10 cellular contexts compared by ENCODE assay signal in genomic region chr19:38711726-38712153, GRCh38. TPM values are rescaled to one million over a fixed set of nuclear protein-coding genes. Genes with fewer than 3 reads are reported as not detected.
DNase-seq lines count a peak whose midpoint lies in the region; ATAC-seq, FAIRE-seq and TF ChIP-seq lines count a peak whose summit lies in the region.
"Had no signal": no experiment of that assay in that cellular context is flagged by ENCODE, and none has a peak within 500 bp of the region (broad histone marks: within the 10 kb centered on the region; RNA-seq: fewer than 3 reads in every experiment).

No MANE protein-coding gene starts in this region.

- H3K9me3 Mint-ChIP-seq in astrocyte (ENCODE audit: unreplicated experiment), result no peaks in the 10 kb centered on the region
- H3K9me3 Mint-ChIP-seq in stimulated activated effector memory CD8-positive, alpha-beta T cell treated with anti-CD3 and anti-CD28 coated beads, Interleukin-12 subunit alpha, Interleukin-12 subunit beta, amount 100 ng/mL, for 72 hours, result no peaks in the 10 kb centered on the region
- H3K9me3 Mint-ChIP-seq in stimulated activated memory B cell treated with anti-CD40 and anti-IgM and Interleukin-4, amounts not matched to agents 10 μg/mL and 1 μg/mL and 100 μg/mL, for 72 hours, result no peaks in the 10 kb centered on the region
- H3K9me3 Mint-ChIP-seq in naive thymus-derived CD4-positive, alpha-beta T cell, result no peaks in the 10 kb centered on the region
- H3K9me3 Mint-ChIP-seq in natural killer cell treated with Interleukin-12 subunit alpha and Interleukin-12 subunit beta and Interleukin-15 and Interleukin-18, amount 100 ng/mL, for 72 hours, result no peaks in the 10 kb centered on the region

- no peak overlapping the region for H2AFZ ChIP-seq in astrocyte (ENCODE audit: low read depth, low read length)

- peak overlapping the region; percentile 56 for H3K9ac ChIP-seq in astrocyte (ENCODE audit: low read length)

- CTCF ChIA-PET in naive thymus-derived CD4-positive, alpha-beta T cell (lab: Charles Lee), result no interaction called here

- peaks cover 57% of the 10 kb centered on the region for H3K36me3 ChIP-seq in astrocyte (ENCODE audit: insufficient read depth, low read length)
- H3K36me3 ChIP-seq in naive thymus-derived CD4-positive, alpha-beta T cell (ENCODE audit: control insufficient read depth in 2 of 3, insufficient read depth in 3 of 3, low read length in 3 of 3), result peaks cover 3 to 77% (median 15%) of the 10 kb centered on the region in 3 experiments

- peak overlapping the region; percentile 34 for H3K4me2 ChIP-seq in astrocyte (ENCODE audit: low read length)

- no peak overlapping the region for H3K4me3 ChIP-seq in astrocyte (ENCODE audit: insufficient read depth, low read depth, low read length)
- no peak overlapping the region for H3K4me3 ChIP-seq in naive thymus-derived CD4-positive, alpha-beta T cell (ENCODE audit: low read length)

- peaks cover 34% of the 10 kb centered on the region for H3K4me1 Mint-ChIP-seq in astrocyte (ENCODE audit: low read depth, unreplicated experiment)
- H3K4me1 Mint-ChIP-seq in stimulated activated effector memory CD8-positive, alpha-beta T cell treated with anti-CD3 and anti-CD28 coated beads, Interleukin-12 subunit alpha, Interleukin-12 subunit beta, amount 100 ng/mL, for 72 hours, result peaks cover 22% of the 10 kb centered on the region
- no peaks in the 10 kb centered on the region for H3K4me1 Mint-ChIP-seq in stimulated activated memory B cell treated with anti-CD40 and anti-IgM and Interleukin-4, amounts not matched to agents 10 μg/mL and 1 μg/mL and 100 μg/mL, for 72 hours
- H3K4me1 Mint-ChIP-seq in naive thymus-derived CD4-positive, alpha-beta T cell, result peaks cover 0 to 5% (median 0%) of the 10 kb centered on the region in 7 donors
- H3K4me1 Mint-ChIP-seq in natural killer cell treated with Interleukin-12 subunit alpha and Interleukin-12 subunit beta and Interleukin-15 and Interleukin-18, amount 100 ng/mL, for 72 hours (ENCODE audit: low read depth in 2 of 2), result peaks cover 0 to 5% of the 10 kb centered on the region in 2 donors

- no peak for TF ChIP-seq CTCF in astrocyte (IDR thresholded peaks at IDR 0.05; ENCODE audit: insufficient read depth, low read depth, low read length)

- no peaks in the 10 kb centered on the region for H3K27me3 ChIP-seq in astrocyte (ENCODE audit: insufficient read depth, low read length)
- no peaks in the 10 kb centered on the region for H3K27me3 ChIP-seq in naive thymus-derived CD4-positive, alpha-beta T cell (ENCODE audit: control insufficient read depth in 2 of 2, insufficient read depth in 2 of 2, low read length in 2 of 2)

- no peaks in the 10 kb centered on the region for H3K9me3 ChIP-seq in astrocyte (ENCODE audit: insufficient read depth, low read depth, low read length)
- no peaks in the 10 kb centered on the region for H3K9me3 ChIP-seq in naive thymus-derived CD4-positive, alpha-beta T cell (ENCODE audit: control insufficient read depth in 2 of 3, low read length in 3 of 3)

- H3K36me3 Mint-ChIP-seq in astrocyte (ENCODE audit: low read depth, unreplicated experiment), result peaks cover 28% of the 10 kb centered on the region
- H3K36me3 Mint-ChIP-seq in stimulated activated effector memory CD8-positive, alpha-beta T cell treated with anti-CD3 and anti-CD28 coated beads, Interleukin-12 subunit alpha, Interleukin-12 subunit beta, amount 100 ng/mL, for 72 hours, result peaks cover 96% of the 10 kb centered on the region
- H3K36me3 Mint-ChIP-seq in stimulated activated memory B cell treated with anti-CD40 and anti-IgM and Interleukin-4, amounts not matched to agents 10 μg/mL and 1 μg/mL and 100 μg/mL, for 72 hours, result peaks cover 58% of the 10 kb centered on the region
- peaks cover 0 to 42% (median 8%) of the 10 kb centered on the region in 5 donors for H3K36me3 Mint-ChIP-seq in naive thymus-derived CD4-positive, alpha-beta T cell
- H3K36me3 Mint-ChIP-seq in natural killer cell treated with Interleukin-12 subunit alpha and Interleukin-12 subunit beta and Interleukin-15 and Interleukin-18, amount 100 ng/mL, for 72 hours, result peaks cover 8% of the 10 kb centered on the region

- H3K27ac Mint-ChIP-seq in astrocyte (ENCODE audit: unreplicated experiment), result peak overlapping the region; percentile 62
- H3K27ac Mint-ChIP-seq in stimulated activated effector memory CD8-positive, alpha-beta T cell treated with anti-CD3 and anti-CD28 coated beads, Interleukin-12 subunit alpha, Interleukin-12 subunit beta, amount 100 ng/mL, for 72 hours, result peak overlapping the region; percentile 67
- no peak overlapping the region for H3K27ac Mint-ChIP-seq in stimulated activated memory B cell treated with anti-CD40 and anti-IgM and Interleukin-4, amounts not matched to agents 10 μg/mL and 1 μg/mL and 100 μg/mL, for 72 hours
- no peak overlapping the region for H3K27ac Mint-ChIP-seq in naive thymus-derived CD4-positive, alpha-beta T cell
- no peak overlapping the region for H3K27ac Mint-ChIP-seq in natural killer cell treated with Interleukin-12 subunit alpha and Interleukin-12 subunit beta and Interleukin-15 and Interleukin-18, amount 100 ng/mL, for 72 hours

- peak overlapping the region; percentile 68 for H3K27ac ChIP-seq in astrocyte (ENCODE audit: low read depth, low read length)
- no peak overlapping the region for H3K27ac ChIP-seq in naive thymus-derived CD4-positive, alpha-beta T cell (ENCODE audit: low read depth, low read length)

- H3K79me2 ChIP-seq in astrocyte (ENCODE audit: insufficient read depth, low read length), result peaks cover 77% of the 10 kb centered on the region

- H3K4me1 ChIP-seq in astrocyte (ENCODE audit: insufficient read depth, low read length), result peaks cover 49% of the 10 kb centered on the region
- H3K4me1 ChIP-seq in naive thymus-derived CD4-positive, alpha-beta T cell (ENCODE audit: control insufficient read depth in 2 of 2, insufficient read depth in 2 of 2, low read length in 2 of 2), result no peaks in the 10 kb centered on the region

- no peaks in the 10 kb centered on the region for H3K27me3 Mint-ChIP-seq in astrocyte (ENCODE audit: low read depth, unreplicated experiment)
- H3K27me3 Mint-ChIP-seq in stimulated activated memory B cell treated with anti-CD40 and anti-IgM and Interleukin-4, amounts not matched to agents 10 μg/mL and 1 μg/mL and 100 μg/mL, for 72 hours, result no peaks in the 10 kb centered on the region
- no peaks in the 10 kb centered on the region for H3K27me3 Mint-ChIP-seq in naive thymus-derived CD4-positive, alpha-beta T cell
- no peaks in the 10 kb centered on the region for H3K27me3 Mint-ChIP-seq in natural killer cell treated with Interleukin-12 subunit alpha and Interleukin-12 subunit beta and Interleukin-15 and Interleukin-18, amount 100 ng/mL, for 72 hours

- H3K4me3 Mint-ChIP-seq in astrocyte (ENCODE audit: unreplicated experiment), result peak overlapping the region; percentile 45
- H3K4me3 Mint-ChIP-seq in stimulated activated effector memory CD8-positive, alpha-beta T cell treated with anti-CD3 and anti-CD28 coated beads, Interleukin-12 subunit alpha, Interleukin-12 subunit beta, amount 100 ng/mL, for 72 hours, result no peak overlapping the region
- no peak overlapping the region for H3K4me3 Mint-ChIP-seq in stimulated activated memory B cell treated with anti-CD40 and anti-IgM and Interleukin-4, amounts not matched to agents 10 μg/mL and 1 μg/mL and 100 μg/mL, for 72 hours
- H3K4me3 Mint-ChIP-seq in naive thymus-derived CD4-positive, alpha-beta T cell, result no peak overlapping the region
- no peak overlapping the region for H3K4me3 Mint-ChIP-seq in natural killer cell treated with Interleukin-12 subunit alpha and Interleukin-12 subunit beta and Interleukin-15 and Interleukin-18, amount 100 ng/mL, for 72 hours

- no peak for ATAC-seq in stimulated activated effector memory CD8-positive, alpha-beta T cell treated with anti-CD3 and anti-CD28 coated beads, Interleukin-12 subunit alpha, Interleukin-12 subunit beta, amount 100 ng/mL, for 72 hours
- no peak for ATAC-seq in stimulated activated memory B cell treated with anti-CD40 and anti-IgM and Interleukin-4, amounts not matched to agents 10 μg/mL and 1 μg/mL and 100 μg/mL, for 72 hours
- ATAC-seq in naive thymus-derived CD4-positive, alpha-beta T cell, result no peak
- no peak for ATAC-seq in natural killer cell treated with Interleukin-12 subunit alpha and Interleukin-12 subunit beta and Interleukin-15 and Interleukin-18, amount 100 ng/mL, for 72 hours

- peaks cover 81% of the 10 kb centered on the region for H4K20me1 ChIP-seq in astrocyte (ENCODE audit: insufficient read depth, low read length)

- DNase-seq in H4 (ENCODE audit: low spot score) (peak; percentile 60), astrocyte (ENCODE audit: low read depth) (peak; percentile 91), iris pigment epithelial cell (ENCODE audit: low read depth) (peak; percentile 91), NCI-H128 (lab: John Stamatoyannopoulos, UW; ENCODE audit: unreplicated experiment) (no peak)
- no peak for DNase-seq in stimulated activated effector memory CD8-positive, alpha-beta T cell treated with anti-CD3 and anti-CD28 coated beads, Interleukin-12 subunit alpha, Interleukin-12 subunit beta, amount 100 ng/mL, for 72 hours (ENCODE audit: low spot score in 2 of 2)
- DNase-seq in naive thymus-derived CD4-positive, alpha-beta T cell, result no peak
- no peak for DNase-seq in natural killer cell treated with Interleukin-12 subunit alpha and Interleukin-12 subunit beta and Interleukin-15 and Interleukin-18, amount 100 ng/mL, for 72 hours (ENCODE audit: low spot score)
- DNase-seq: MV-4-11 had no signal

- POLR2A ChIA-PET in naive thymus-derived CD4-positive, alpha-beta T cell (lab: Charles Lee), result no interaction called here

- peak; percentile 13 for FAIRE-seq in astrocyte (lab: Jason Lieb, UNC)
- FAIRE-seq: TTC549 had no signal

- intact Hi-C loops in naive thymus-derived CD4-positive, alpha-beta T cell (cut with micrococcal nuclease), result no loop called here

RNA-seq across cellular contexts. Expression of gene CAPN12, which starts 32.5 kb away (rescaled TPM):
- total RNA-seq in H4 (2014; rRNA removed; shearing (Covaris generic)), result not detected in 2 replicates
- total RNA-seq in astrocyte, result 4.6 and 6.0 TPM in 2 replicates
- 1 to 10 TPM; 2.5 to 5.1 (median 2.7) TPM for total RNA-seq in naive thymus-derived CD4-positive, alpha-beta T cell
- polyA plus RNA-seq in naive thymus-derived CD4-positive, alpha-beta T cell, result under 1 TPM in 1 of 2 donors, not detected in 1; 0.84 TPM
- 10 to 100 TPM in 1 of 2 donors, 1 to 10 TPM in 1; 3.6 to 10.4 TPM for total RNA-seq in natural killer cell treated with Interleukin-12 subunit alpha and Interleukin-12 subunit beta and Interleukin-15 and Interleukin-18, amount 100 ng/mL, for 72 hours

Comparison
In these comparisons a context has a peak if more than half of its experiments do, and no peak if none do; other contexts are left out.
1. DNase-seq: peak in H4 (single experiment), astrocyte (single experiment) and iris pigment epithelial cell (single experiment); none in stimulated activated effector memory CD8-positive, alpha-beta T cell treated with anti-CD3 and anti-CD28 coated beads, Interleukin-12 subunit alpha, Interleukin-12 subunit beta, amount 100 ng/mL, for 72 hours (0 of 2), NCI-H128 (single experiment), naive thymus-derived CD4-positive, alpha-beta T cell (0 of 9) and natural killer cell treated with Interleukin-12 subunit alpha and Interleukin-12 subunit beta and Interleukin-15 and Interleukin-18, amount 100 ng/mL, for 72 hours (single experiment).
2. H3K27ac Mint-ChIP-seq: peak in astrocyte (single experiment) and stimulated activated effector memory CD8-positive, alpha-beta T cell treated with anti-CD3 and anti-CD28 coated beads, Interleukin-12 subunit alpha, Interleukin-12 subunit beta, amount 100 ng/mL, for 72 hours (single experiment); none in stimulated activated memory B cell treated with anti-CD40 and anti-IgM and Interleukin-4, amounts not matched to agents 10 μg/mL and 1 μg/mL and 100 μg/mL, for 72 hours (single experiment), naive thymus-derived CD4-positive, alpha-beta T cell (0 of 9) and natural killer cell treated with Interleukin-12 subunit alpha and Interleukin-12 subunit beta and Interleukin-15 and Interleukin-18, amount 100 ng/mL, for 72 hours (0 of 2).